Comparison of ENCODE assay signal across 8 cellular contexts in the genomic region with DNA sequence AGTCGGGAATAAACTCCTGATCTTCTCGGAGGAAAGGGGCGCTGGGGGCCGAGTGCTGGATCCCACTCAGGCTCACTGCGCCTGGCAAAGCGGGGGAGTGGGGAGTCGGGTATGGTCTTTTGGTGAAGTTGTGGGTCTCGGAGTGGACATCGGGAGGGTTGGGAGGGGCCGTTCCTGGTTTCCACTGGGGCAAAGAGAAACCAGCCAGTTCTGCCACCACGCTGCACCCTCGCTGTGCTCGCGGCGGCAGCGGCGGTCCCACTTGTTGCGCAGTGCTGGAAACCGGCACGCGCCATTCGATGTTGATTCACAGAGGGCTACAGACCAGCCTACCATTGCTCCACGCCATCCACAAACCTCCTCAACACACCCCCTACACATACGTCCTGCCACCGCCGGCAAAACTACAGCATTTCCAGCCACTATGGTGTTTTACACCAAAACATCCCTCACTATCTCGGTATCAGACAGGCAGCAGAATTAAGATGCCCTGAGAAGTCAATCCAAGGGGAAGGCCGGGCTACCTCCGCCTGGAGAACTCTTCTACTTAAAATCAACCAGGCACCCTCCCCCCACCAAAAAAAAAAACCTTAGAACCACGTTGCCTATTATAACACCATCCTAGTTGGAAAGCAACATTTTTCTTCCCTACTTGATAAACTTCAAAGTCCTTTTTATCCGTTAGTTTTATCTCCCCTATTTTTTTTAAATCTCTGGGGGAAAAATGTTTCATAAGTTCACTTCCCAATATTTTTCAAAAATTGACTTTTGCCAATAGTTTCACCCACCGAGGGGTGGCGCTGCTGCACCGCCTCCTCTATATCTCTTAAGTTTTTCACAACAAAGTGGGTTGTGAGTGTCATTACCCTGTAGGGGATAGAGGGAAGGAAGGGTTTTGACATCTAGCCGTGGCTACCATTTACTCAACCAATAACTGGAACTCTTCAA. TPM values are rescaled to one million over a fixed set of nuclear protein-coding genes. Genes with fewer than 3 reads are reported as not detected.
DNase-seq lines count a peak whose midpoint lies in the region; ATAC-seq and TF ChIP-seq lines count a peak whose summit lies in the region.

No MANE protein-coding gene starts in this region.

- H3F3A ChIP-seq in SK-N-SH (replicated peaks; ENCODE audit: insufficient read depth), result peaks cover 28% of the 10 kb centered on the region

- H3K4ac ChIP-seq in trophoblast cell (ENCODE audit: low read depth, low read length), result peak overlapping the region; percentile 6

- POLR2A ChIA-PET in SK-N-SH (lab: Yijun Ruan, JAX), result no interaction called here

- peak; percentile 65 for TF ChIP-seq RAD21 in SK-N-SH (IDR thresholded peaks at IDR 0.05; ENCODE audit: low read length)

- peak overlapping the region; percentile 50 for H2BK120ac ChIP-seq in trophoblast cell (ENCODE audit: insufficient read depth, low read length, poor library complexity)

- H3K9me3 ChIP-seq in SK-N-SH (no peaks in the 10 kb centered on the region), adipocyte (ENCODE audit: control insufficient read depth, low read length) (no peaks in the 10 kb centered on the region), cardiac muscle cell (ENCODE audit: low read depth) (no peaks in the 10 kb centered on the region), trophoblast cell (ENCODE audit: insufficient read depth, low read depth, low read length) (no peaks in the 10 kb centered on the region), vagina (no peaks in the 10 kb centered on the region)

- peak overlapping the region; percentile 54 for H2BK12ac ChIP-seq in trophoblast cell (ENCODE audit: low read length)

- no peak overlapping the region for H4K8ac ChIP-seq in trophoblast cell (ENCODE audit: low read depth, low read length)

- peak overlapping the region; percentile 93 for H3K4me2 ChIP-seq in SK-N-SH
- peak overlapping the region; percentile 80 for H3K4me2 ChIP-seq in trophoblast cell (ENCODE audit: low read length)

- TF ChIP-seq CTCF in LNCaP clone FGC (IDR thresholded peaks at IDR 0.05; ENCODE audit: control insufficient read depth, extremely low read depth, insufficient read depth), result peak; percentile 76
- peak; percentile 98 for TF ChIP-seq CTCF in SK-N-SH (IDR thresholded peaks at IDR 0.05)
- TF ChIP-seq CTCF in cardiac muscle cell (IDR thresholded peaks at IDR 0.05; ENCODE audit: low read depth, low read length), result peak; percentile 87
- TF ChIP-seq CTCF in vagina (IDR thresholded peaks at IDR 0.05), result peak; percentile 44 to 89 (median 44)

- no peaks in the 10 kb centered on the region for H3K36me3 ChIP-seq in SK-N-SH (replicated peaks in 1 of 2; ENCODE audit: control insufficient read depth in 1 of 2, insufficient read depth in 2 of 2, low read length in 1 of 2)
- H3K36me3 ChIP-seq in adipocyte (ENCODE audit: control insufficient read depth, insufficient read depth, low read length, severe bottlenecking), result no peaks in the 10 kb centered on the region
- H3K36me3 ChIP-seq in cardiac muscle cell, result no peaks in the 10 kb centered on the region
- no peaks in the 10 kb centered on the region for H3K36me3 ChIP-seq in trophoblast cell (ENCODE audit: control insufficient read depth in 1 of 2, insufficient read depth in 2 of 2, low read length in 2 of 2)
- H3K36me3 ChIP-seq in vagina, result no peaks in the 10 kb centered on the region

- DNase-seq in DMS114 treated with DMSO at 0.1 percent for 48 hours (lab: John Stamatoyannopoulos, UW; ENCODE audit: unreplicated experiment) (peak; percentile 60), LNCaP clone FGC (ENCODE audit: low read depth) (peak; percentile 59), SK-N-SH (peak; percentile 40), adipocyte (ENCODE audit: low read depth) (peak; percentile 92), cardiac muscle cell (ENCODE audit: low read depth in 1 of 2, low spot score in 1 of 2) (peak; percentile 72 to 89), trophoblast cell (peak; percentile 68 to 89), vagina (ENCODE audit: extremely low spot score in 2 of 2) (peak in 1 of 2 donors; percentile 88)

- H3K4me3 ChIP-seq in LNCaP clone FGC (ENCODE audit: low read depth, low read length) (peak overlapping the region; percentile 89), SK-N-SH (ENCODE audit: low read depth in 2 of 2, low read length in 1 of 2) (peak overlapping the region; percentile 51 to 94), adipocyte (ENCODE audit: low read length) (peak overlapping the region; percentile 90), cardiac muscle cell (peak overlapping the region; percentile 52), trophoblast cell (ENCODE audit: low read depth, low read length) (peak overlapping the region; percentile 65), vagina (peak overlapping the region; percentile 52 to 77)

- H3K27ac ChIP-seq in SK-N-SH (ENCODE audit: low read depth in 2 of 2, low read length in 1 of 2) (peak overlapping the region in 1 of 2 experiments; percentile 97; a peak in 2 of 4 replicates), cardiac muscle cell (no peak overlapping the region), trophoblast cell (ENCODE audit: low read depth, low read length) (no peak overlapping the region), vagina (peak overlapping the region; percentile 99)

- H3K27me3 ChIP-seq in SK-N-SH (ENCODE audit: insufficient read depth) (no peaks in the 10 kb centered on the region), adipocyte (replicated peaks; ENCODE audit: control insufficient read depth, insufficient read depth, low read length) (no peaks in the 10 kb centered on the region), cardiac muscle cell (no peaks in the 10 kb centered on the region), trophoblast cell (ENCODE audit: insufficient read depth, low read length) (no peaks in the 10 kb centered on the region), vagina (no peaks in the 10 kb centered on the region)

- H3K79me2 ChIP-seq in SK-N-SH (ENCODE audit: insufficient read depth) (peaks cover 78% of the 10 kb centered on the region), trophoblast cell (ENCODE audit: control insufficient read depth, insufficient read depth, low read length, poor library complexity) (peaks cover 22% of the 10 kb centered on the region)

- no peaks in the 10 kb centered on the region; the same call in 1 of the 2 replicates for H4K20me1 ChIP-seq in SK-N-SH (ENCODE audit: insufficient read depth)

- H3K14ac ChIP-seq in trophoblast cell (ENCODE audit: low read length), result no peak overlapping the region

- peaks cover 42% of the 10 kb centered on the region for H3K79me1 ChIP-seq in trophoblast cell (ENCODE audit: low read length)

- CTCF ChIA-PET in SK-N-SH (lab: Yijun Ruan, JAX), result interaction anchor here (0.7 to 6.3 kb wide), 59 partner anchors 7 to 1527 kb away, joined by 3 to 137 read pairs (median 5); partner anchors contain the start of gene LPP

- no peak overlapping the region for H2AK5ac ChIP-seq in trophoblast cell (ENCODE audit: low read length)

- peak overlapping the region; percentile 70; the same call in 1 of the 2 replicates for H2AFZ ChIP-seq in SK-N-SH (ENCODE audit: low read depth)
- H2AFZ ChIP-seq in trophoblast cell (ENCODE audit: insufficient read depth, low read length, poor library complexity), result no peak overlapping the region

- no peak overlapping the region for H4K91ac ChIP-seq in trophoblast cell (ENCODE audit: low read depth, low read length)

- H2BK5ac ChIP-seq in trophoblast cell (ENCODE audit: low read depth, low read length, poor library complexity), result peak overlapping the region; percentile 23

- H3K4me1 ChIP-seq in SK-N-SH (ENCODE audit: control insufficient read depth in 1 of 2, insufficient read depth in 2 of 2, low read depth in 1 of 2, low read length in 1 of 2) (peaks cover 22 to 42% of the 10 kb centered on the region in 2 experiments; a peak in 2 of 4 replicates), adipocyte (ENCODE audit: control insufficient read depth, insufficient read depth, low read length) (peaks cover 36% of the 10 kb centered on the region), cardiac muscle cell (ENCODE audit: low read depth) (peaks cover 18% of the 10 kb centered on the region), trophoblast cell (ENCODE audit: control insufficient read depth in 1 of 2, insufficient read depth in 2 of 2, low read length in 2 of 2) (peaks cover 10 to 22% of the 10 kb centered on the region in 2 experiments), vagina (peaks cover 16% of the 10 kb centered on the region)

- TF ChIP-seq EP300 in SK-N-SH (IDR thresholded peaks at IDR 0.05; ENCODE audit: borderline replicate concordance in 1 of 2, low read depth in 1 of 2, low read length in 1 of 2), result no peak; a peak in 1 of 4 replicates

- WGBS in SK-N-SH (ENCODE audit: low lambda C conversion rate), result 4% methylated on average over 28 of the region's 35 CpGs
- no CpG with 5 or more reads among the region's 35 CpGs for WGBS in trophoblast cell (ENCODE audit: extremely low coverage, insufficient coverage, insufficient read length)

- no peak overlapping the region for H3K23ac ChIP-seq in trophoblast cell (ENCODE audit: low read length)

- no peaks in the 10 kb centered on the region for H3K9me2 ChIP-seq in SK-N-SH

- ATAC-seq in GM18511 (IDR thresholded peaks at IDR 0.05; ENCODE audit: unreplicated experiment), result no peak

- intact Hi-C loops in vagina (cut with DNase I), result loop anchor here (5.0 to 10.0 kb wide), 4 partner anchors 411 to 1043 kb away; partner anchors contain the start of gene LPP

- H3K9ac ChIP-seq in SK-N-SH (peak overlapping the region; percentile 93), adipocyte (ENCODE audit: low read length) (peak overlapping the region; percentile 98), trophoblast cell (ENCODE audit: low read length) (peak overlapping the region; percentile 2)

- H4K12ac ChIP-seq in trophoblast cell (ENCODE audit: low read depth, low read length), result peak overlapping the region; percentile 76

- H3K18ac ChIP-seq in trophoblast cell (ENCODE audit: low read length), result peak overlapping the region; percentile 94

- TF ChIP-seq POLR2A in vagina (IDR thresholded peaks at IDR 0.05), result no peak

TF ChIP-seq in SK-N-SH, 30 proteins besides CTCF, POLR2A, EP300 and RAD21 (continues in another document):
- TF ChIP-seq EZH2phosphoT487 (IDR thresholded peaks at IDR 0.05; ENCODE audit: borderline replicate concordance, low read depth) (no peak), GABPA (IDR thresholded peaks at IDR 0.05; ENCODE audit: low read depth) (no peak), FOSL2 (IDR thresholded peaks at IDR 0.05; ENCODE audit: borderline replicate concordance, low read depth) (no peak)

RNA-seq across cellular contexts. Expression of gene BCL6, which starts 3.6 kb away (rescaled TPM):
- 13.8 and 14.0 TPM in 2 replicates for polyA plus RNA-seq in SK-N-SH (2012; rRNA removed)
- 6.0 and 7.6 TPM in 2 replicates for polyA plus RNA-seq in SK-N-SH (2012; cell fraction: cytosol; rRNA removed)
- 71.7 and 72.8 TPM in 2 replicates for polyA plus RNA-seq in SK-N-SH (2012; cell fraction: nucleus; rRNA removed)
- total RNA-seq in cardiac muscle cell, result 5.7 and 12.7 TPM in 2 replicates
- polyA plus RNA-seq in cardiac muscle cell, result 3.6 and 4.9 TPM in 2 replicates
- polyA plus RNA-seq in trophoblast cell (2013), result 17.5 and 18.7 TPM in 2 replicates
- total RNA-seq in vagina, result 133 TPM

RNA-seq across cellular contexts. Expression of gene RTP2, which starts 39.3 kb away (rescaled TPM):
- polyA plus RNA-seq in SK-N-SH (2012; rRNA removed), result 0.07 TPM in 1 of 2 replicates, not detected in the other
- polyA plus RNA-seq in SK-N-SH (2012; cell fraction: cytosol; rRNA removed), result not detected in 2 replicates
- polyA plus RNA-seq in SK-N-SH (2012; cell fraction: nucleus; rRNA removed), result not detected in 2 replicates
- total RNA-seq in cardiac muscle cell, result not detected in 2 replicates
- polyA plus RNA-seq in cardiac muscle cell, result not detected in 2 replicates
- not detected in 2 replicates for polyA plus RNA-seq in trophoblast cell (2013)
- total RNA-seq in vagina, result not detected

Comparison
In these comparisons a context has a peak if more than half of its experiments do, and no peak if none do; other contexts are left out.
1. CTCF ChIP-seq: peak in every context shown above with its lines; median percentile 98 in SK-N-SH; 87 in cardiac muscle cell; 76 in LNCaP clone FGC; 44 in vagina.
2. H3K9ac ChIP-seq: peak in every context shown above with its lines; median percentile 98 in adipocyte; 93 in SK-N-SH; 2 in trophoblast cell.